ENCODE assay signal across 10 cellular contexts in the genomic region with DNA sequence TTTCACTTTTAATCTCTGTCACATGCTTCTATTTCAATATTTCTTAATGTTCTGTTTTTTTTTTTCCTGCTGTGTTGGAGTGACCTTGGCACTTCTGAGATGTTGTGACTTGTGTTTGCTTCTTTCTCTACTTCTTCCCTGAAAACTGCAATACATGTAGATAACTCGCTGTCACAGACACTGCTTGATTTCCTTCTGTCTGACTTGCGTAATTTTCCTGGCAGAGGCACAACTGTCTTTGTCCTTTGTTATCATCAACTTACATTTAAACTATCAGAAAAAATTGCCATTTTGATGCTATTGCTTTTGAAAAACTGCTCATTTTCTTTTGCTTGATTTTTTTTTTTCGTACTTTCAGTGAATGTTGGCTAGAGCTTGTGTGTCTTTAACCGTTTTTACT.
A peak's percentile ranks its signal among the peaks of the same experiment; 100 is the strongest.
DNase-seq lines count a peak whose midpoint lies in the region; ATAC-seq and TF ChIP-seq lines count a peak whose summit lies in the region.
"Had no signal": no experiment of that assay in that cellular context is flagged by ENCODE, and none has a peak within 500 bp of the region (broad histone marks: within the 10 kb centered on the region; RNA-seq: fewer than 3 reads in every experiment).

No MANE protein-coding gene starts in this region.

- no peak for TF ChIP-seq POLR2A in right lobe of liver (IDR thresholded peaks at IDR 0.05)

- H2AFZ ChIP-seq in Loucy (ENCODE audit: low read length): no peak overlapping the region

- no peaks in the 10 kb centered on the region for H4K20me1 ChIP-seq in Loucy (ENCODE audit: insufficient read depth, low read length, poor library complexity, severe bottlenecking)

- H3K4me1 ChIP-seq in Loucy (ENCODE audit: insufficient read depth, low read length, poor library complexity, severe bottlenecking) (peaks cover 73% of the 10 kb centered on the region), right lobe of liver (peaks cover 0 to 23% (median 5%) of the 10 kb centered on the region in 4 donors)

- ATAC-seq in right lobe of liver: peak; percentile 59 to 82 (median 73)
- ATAC-seq in HG02973 (IDR thresholded peaks at IDR 0.05; ENCODE audit: unreplicated experiment): no peak
- ATAC-seq: stimulated activated memory B cell treated with anti-CD40 and anti-IgM and Interleukin-4, amounts not matched to agents 10 μg/mL and 1 μg/mL and 100 μg/mL, for 72 hours had no signal

- H3K9me3 ChIP-seq in Loucy (ENCODE audit: insufficient read depth, low read depth, low read length) (no peaks in the 10 kb centered on the region), right lobe of liver (no peaks in the 10 kb centered on the region)

- DNase-seq in A172 (ENCODE audit: low spot score): peak; percentile 64
- DNase-seq in astrocyte of the spinal cord (ENCODE audit: low read depth, low spot score): peak; percentile 52
- DNase-seq in right lobe of liver: peak in 1 of 3 donors; percentile 70
- DNase-seq in LoVo (ENCODE audit: low spot score): no peak
- DNase-seq in D341Med (ENCODE audit: low spot score): no peak
- DNase-seq in posterior vena cava (ENCODE audit: low spot score): no peak
- DNase-seq: NCI-H526 had no signal

- peak overlapping the region; percentile 62 for H3K4me2 ChIP-seq in Loucy (ENCODE audit: low read depth, low read length, poor library complexity, severe bottlenecking)

- H3K4me3 ChIP-seq in Loucy (ENCODE audit: low read length, poor library complexity, severe bottlenecking): no peak overlapping the region
- no peak overlapping the region for H3K4me3 ChIP-seq in astrocyte of the spinal cord (ENCODE audit: low read depth, low read length)
- H3K4me3 ChIP-seq in right lobe of liver: no peak overlapping the region

- peak overlapping the region in 1 of 3 donors; percentile 14 for H3K27ac ChIP-seq in right lobe of liver

- H3K36me3 ChIP-seq in Loucy (ENCODE audit: insufficient read depth, low read length) (no peaks in the 10 kb centered on the region), right lobe of liver (no peaks in the 10 kb centered on the region)

- peaks cover 22% of the 10 kb centered on the region for H3F3A ChIP-seq in Loucy (ENCODE audit: low read depth)

- WGBS in right lobe of liver (ENCODE audit: insufficient coverage, low coverage, low lambda C conversion rate, missing lambda C conversion rate): 8% methylated on average over 4 of the region's 4 CpGs

- intact Hi-C loops in right lobe of liver (cut with DNase I): no loop called here
- intact Hi-C loops in posterior vena cava (cut with DNase I): loop anchor here in 1 of 2 donors (5.0 kb wide), 1 partner anchor 33 kb away; no protein-coding TSS in a partner anchor

- no peak for TF ChIP-seq CTCF in Loucy (conservative IDR thresholded peaks at IDR 0.05; ENCODE audit: low read length)
- no peak for TF ChIP-seq CTCF in astrocyte of the spinal cord (IDR thresholded peaks at IDR 0.05; ENCODE audit: low read depth, low read length)
- no peak for TF ChIP-seq CTCF in right lobe of liver (IDR thresholded peaks at IDR 0.05)

- no peaks in the 10 kb centered on the region for H3K9me2 ChIP-seq in Loucy (replicated peaks; ENCODE audit: low read depth, low read length)

- in situ Hi-C loops in astrocyte of the spinal cord (cut with HindIII; ENCODE audit: low sequenced_read_pairs): no loop called here

- peaks cover 18% of the 10 kb centered on the region for H3K79me2 ChIP-seq in Loucy (ENCODE audit: insufficient read depth, low read length)

- peak overlapping the region; percentile 55 for H3K9ac ChIP-seq in Loucy (ENCODE audit: low read depth, low read length, poor library complexity, severe bottlenecking)

- no peaks in the 10 kb centered on the region for H3K27me3 ChIP-seq in Loucy (ENCODE audit: insufficient read depth, low read length, poor library complexity, severe bottlenecking)
- no peaks in the 10 kb centered on the region for H3K27me3 ChIP-seq in right lobe of liver

Comparison
In these comparisons a context has a peak if more than half of its experiments do, and no peak if none do; other contexts are left out.
1. DNase-seq: peak in A172 (single experiment) and astrocyte of the spinal cord (single experiment); none in LoVo (single experiment), D341Med (single experiment) and posterior vena cava (single experiment).